ENCODE assay signal across 17 cellular contexts in genomic region chr16:58428621-58429557, GRCh38.
"Had no signal": no experiment of that assay in that cellular context is flagged by ENCODE, and none has a peak within 500 bp of the region (broad histone marks: within the 10 kb centered on the region; RNA-seq: fewer than 3 reads in every experiment).

No MANE protein-coding gene starts in this region.

- DNase-seq: activated CD8-positive, alpha-beta memory T cell treated with anti-CD3 and anti-CD28 coated beads for 24 hours; activated CD8-positive, alpha-beta memory T cell treated with anti-CD3 and anti-CD28 coated beads, Interleukin-2, amount 50 U/mL, for 4 hours; activated T-cell treated with anti-CD3 and anti-CD28 coated beads, Interleukin-2, amount 50 U/mL, for 24 hours; adrenal gland; central memory CD4-positive, alpha-beta T cell; effector memory CD4-positive, alpha-beta T cell; foreskin keratinocyte; kidney; left ventricle myocardium superior; midbrain; pancreas; right lobe of liver; small intestine; stimulated activated CD4-positive, alpha-beta T cell treated with anti-CD3 and anti-CD28 coated beads, Interleukin-2, amount 100 ng/mL, for 48 hours; stimulated activated CD8-positive, alpha-beta memory T cell treated with anti-CD3 and anti-CD28 coated beads, Interleukin-4, amount 100 ng/mL, for 48 hours; stimulated activated naive B cell treated with anti-CD40 and anti-IgM and Interleukin-4, amounts not matched to agents 10 μg/mL and 1 μg/mL and 100 μg/mL, for 72 hours; T1000 had no signal
